ENCODE assay signal across 16 cellular contexts in the genomic region with DNA sequence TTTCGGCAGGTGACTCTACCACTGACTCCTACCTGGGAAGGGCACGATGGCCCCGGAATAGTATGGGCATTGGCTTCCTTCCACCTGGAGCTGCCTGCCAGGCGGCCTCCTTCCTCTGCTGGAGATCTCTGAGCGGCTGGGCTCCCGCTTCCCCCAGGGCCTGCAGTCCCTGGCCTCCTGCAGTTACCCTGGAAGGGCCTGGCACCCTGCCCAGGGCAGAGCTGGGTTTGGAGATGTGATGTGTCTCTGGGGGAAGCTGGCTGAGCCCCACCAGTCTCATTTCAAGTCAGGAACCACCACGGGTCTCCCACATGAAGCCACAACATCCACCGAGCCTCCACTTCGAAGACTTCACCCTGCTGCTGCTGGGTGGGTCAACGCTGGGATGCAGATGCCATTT.
"Had no signal": no experiment of that assay in that cellular context is flagged by ENCODE, and none has a peak within 500 bp of the region (broad histone marks: within the 10 kb centered on the region; RNA-seq: fewer than 3 reads in every experiment).

No MANE protein-coding gene starts in this region.

- DNase-seq: activated CD4-positive, alpha-beta T cell treated with anti-CD3 and anti-CD28 coated beads for 36 hours; activated CD8-positive, alpha-beta memory T cell treated with anti-CD3 and anti-CD28 coated beads, Interleukin-2, amount 50 U/mL, for 48 hours; activated CD8-positive, alpha-beta T cell treated with anti-CD3 and anti-CD28 coated beads, Interleukin-2, amount 10 ng/mL, durations not matched to agents 7 days and 5 days; activated naive CD4-positive, alpha-beta T cell treated with Interleukin-2 at 50 U/mL for 16 hours; amniotic stem cell; effector memory CD8-positive, alpha-beta T cell; pancreas; retina; stimulated activated CD4-positive, alpha-beta T cell treated with anti-CD3 and anti-CD28 coated beads, Interleukin-4, amount 100 ng/mL, for 4 hours; T1000; transverse colon had no signal

- H3K27me3 Mint-ChIP-seq: effector memory CD8-positive, alpha-beta T cell had no signal

- H3K36me3 Mint-ChIP-seq: brain, neural progenitor cell had no signal

- H3K4me3 Mint-ChIP-seq: activated CD4-positive, alpha-beta T cell treated with anti-CD3 and anti-CD28 coated beads for 36 hours; brain; dendritic cell treated with granulocyte-macrophage colony-stimulating factor and Interleukin-4, amounts not matched to agents 40 ng/mL and 50 ng/mL, for 4 days; neural progenitor cell had no signal

- H3K4me3 ChIP-seq: neural progenitor cell, pancreas, skin epidermis, transverse colon had no signal

- H3K27ac Mint-ChIP-seq: brain; dendritic cell treated with granulocyte-macrophage colony-stimulating factor and Interleukin-4, amounts not matched to agents 40 ng/mL and 50 ng/mL, for 4 days; effector memory CD8-positive, alpha-beta T cell; neural progenitor cell had no signal

- H3K9me3 Mint-ChIP-seq: dendritic cell treated with granulocyte-macrophage colony-stimulating factor and Interleukin-4, amounts not matched to agents 40 ng/mL and 50 ng/mL, for 4 days; effector memory CD8-positive, alpha-beta T cell; neural progenitor cell had no signal

- H3K4me2 ChIP-seq: neural progenitor cell had no signal

- H3K4me1 Mint-ChIP-seq: brain had no signal

- H3K9me3 ChIP-seq: pancreas, transverse colon had no signal

- H3K4me1 ChIP-seq: pancreas had no signal

- H3K27me3 ChIP-seq: neural progenitor cell, pancreas, transverse colon had no signal

- H2AFZ ChIP-seq: neural progenitor cell had no signal

- ATAC-seq: activated CD4-positive, alpha-beta T cell treated with anti-CD3 and anti-CD28 coated beads for 36 hours; activated CD8-positive, alpha-beta T cell treated with anti-CD3 and anti-CD28 coated beads, Interleukin-2, amount 10 ng/mL, durations not matched to agents 7 days and 5 days; effector memory CD8-positive, alpha-beta T cell; pancreas had no signal

- H3K36me3 ChIP-seq: neural progenitor cell, pancreas, transverse colon had no signal

- H3K27ac ChIP-seq: neural progenitor cell, pancreas, skin epidermis, transverse colon, VCaP had no signal
